8 cellular contexts compared by ENCODE assay signal in genomic region chr19:44112802-44113137, GRCh38. TPM values are rescaled to one million over a fixed set of nuclear protein-coding genes. Genes with fewer than 3 reads are reported as not detected.
DNase-seq lines count a peak whose midpoint lies in the region; ATAC-seq and TF ChIP-seq lines count a peak whose summit lies in the region.

No MANE protein-coding gene starts in this region.

- H3K9me3 ChIP-seq in BLaER1 (peaks cover 24% of the 10 kb centered on the region), liver (ENCODE audit: control insufficient read depth in 4 of 4, low read length in 3 of 4) (peaks cover 10 to 37% (median 22%) of the 10 kb centered on the region in 4 donors), upper lobe of right lung (peaks cover 39% of the 10 kb centered on the region)

- POLR2A ChIA-PET in HEK293T (lab: Yijun Ruan, JAX) = interaction anchor here (2.1 kb wide), 1 partner anchor 53 kb away, joined by 10 read pairs; the partner anchor contains the start of gene ZNF226

- intact Hi-C loops in upper lobe of right lung (cut with DNase I) = no loop called here

- H3K4me1 Mint-ChIP-seq in activated naive CD8-positive, alpha-beta T cell treated with anti-CD3 and anti-CD28 coated beads for 36 hours = peaks cover 13% of the 10 kb centered on the region

- peak overlapping the region; percentile 89 for H3K27ac Mint-ChIP-seq in activated naive CD8-positive, alpha-beta T cell treated with anti-CD3 and anti-CD28 coated beads for 36 hours

- H3K9me3 Mint-ChIP-seq in activated naive CD8-positive, alpha-beta T cell treated with anti-CD3 and anti-CD28 coated beads for 36 hours = peaks cover 28% of the 10 kb centered on the region

- peaks cover 44% of the 10 kb centered on the region for H3K36me3 Mint-ChIP-seq in activated naive CD8-positive, alpha-beta T cell treated with anti-CD3 and anti-CD28 coated beads for 36 hours

- peak overlapping the region; percentile 97 for H3K4me3 Mint-ChIP-seq in activated naive CD8-positive, alpha-beta T cell treated with anti-CD3 and anti-CD28 coated beads for 36 hours

- WGBS in liver = under 1% methylated on average over 11 of the region's 11 CpGs

- H3K4me2 ChIP-seq in BLaER1 = peak overlapping the region; percentile 86

- no peaks in the 10 kb centered on the region for H3K27me3 Mint-ChIP-seq in activated naive CD8-positive, alpha-beta T cell treated with anti-CD3 and anti-CD28 coated beads for 36 hours

- peak overlapping the region; percentile 89 for H3K4me3 ChIP-seq in BLaER1
- peak overlapping the region; percentile 67 to 100 (median 100) for H3K4me3 ChIP-seq in liver (ENCODE audit: low read depth in 1 of 3, low read length in 3 of 3)
- peak overlapping the region; percentile 82 for H3K4me3 ChIP-seq in upper lobe of right lung

- TF ChIP-seq CTCF in liver (IDR thresholded peaks at IDR 0.05; ENCODE audit: low read depth, low read length, missing input control) (no peak), upper lobe of right lung (IDR thresholded peaks at IDR 0.05) (no peak)

- DNase-seq in HEK293T (ENCODE audit: extremely low spot score) (no peak), upper lobe of right lung (no peak), pons (ENCODE audit: low spot score) (no peak), activated gamma-delta T cell (lab: John Stamatoyannopoulos, UW) (no peak), dedifferentiated amniotic fluid mesenchymal stem cell (ENCODE audit: extremely low spot score) (no peak)
- no peak for DNase-seq in activated naive CD8-positive, alpha-beta T cell treated with anti-CD3 and anti-CD28 coated beads for 36 hours

- H3K27me3 ChIP-seq in BLaER1 = no peaks in the 10 kb centered on the region
- no peaks in the 10 kb centered on the region for H3K27me3 ChIP-seq in liver (ENCODE audit: control insufficient read depth in 4 of 4, insufficient read depth in 4 of 4, low read length in 3 of 4)
- no peaks in the 10 kb centered on the region for H3K27me3 ChIP-seq in upper lobe of right lung

- peaks cover 47% of the 10 kb centered on the region for H3K36me3 ChIP-seq in BLaER1
- H3K36me3 ChIP-seq in liver (ENCODE audit: control insufficient read depth in 4 of 4, insufficient read depth in 3 of 4, low read depth in 1 of 4, low read length in 3 of 4) = peaks cover 0 to 18% (median 11%) of the 10 kb centered on the region in 4 donors
- peaks cover 16% of the 10 kb centered on the region for H3K36me3 ChIP-seq in upper lobe of right lung

- ATAC-seq in upper lobe of right lung = no peak

- CTCF ChIA-PET in HEK293T (lab: Yijun Ruan, JAX) = interaction anchor here (0.6 kb wide), 1 partner anchor 162 kb away, joined by 4 read pairs; the partner anchor contains the start of gene ZNF221

- H4K20me1 ChIP-seq in BLaER1 = no peaks in the 10 kb centered on the region

- H3K9ac ChIP-seq in BLaER1 (peak overlapping the region; percentile 87; the same call in 1 of the 2 replicates), liver (ENCODE audit: low read depth in 1 of 2, low read length in 2 of 2) (peak overlapping the region; percentile 75 to 84)

- no peak overlapping the region for H3K27ac ChIP-seq in BLaER1
- peak overlapping the region; percentile 23 to 53 for H3K27ac ChIP-seq in liver (ENCODE audit: low read depth in 1 of 2, low read length in 2 of 2)
- H3K27ac ChIP-seq in upper lobe of right lung = peak overlapping the region; percentile 56

- H3K4me1 ChIP-seq in BLaER1 (peaks cover 24% of the 10 kb centered on the region), liver (ENCODE audit: control insufficient read depth in 4 of 4, insufficient read depth in 4 of 4, low read length in 3 of 4) (peaks cover 2 to 18% (median 15%) of the 10 kb centered on the region in 4 donors), upper lobe of right lung (peaks cover 15% of the 10 kb centered on the region)

- no peak for TF ChIP-seq RAD21 in liver (IDR thresholded peaks at IDR 0.05)

TF ChIP-seq in HEK293T, 16 proteins besides CTCF, POLR2A, EP300 and RAD21:
- 0 out of 2 replicates have a peak, but pooled peaks have one; percentile 27 for TF ChIP-seq L3MBTL2 (conservative IDR thresholded peaks at IDR 0.05)
- no peak for TF ChIP-seq PKNOX1 (IDR thresholded peaks at IDR 0.05)
- no peak for TF ChIP-seq HDGF (IDR thresholded peaks at IDR 0.05; ENCODE audit: borderline replicate concordance)
- no peak for TF ChIP-seq FOXA1 (IDR thresholded peaks at IDR 0.05)

TF ChIP-seq in liver, 16 proteins besides CTCF, POLR2A, EP300 and RAD21:
- no peak for TF ChIP-seq EGR1 (IDR thresholded peaks at IDR 0.05; ENCODE audit: low read depth in 2 of 2)

RNA-seq across cellular contexts. Expression of gene ZNF225, which starts 0.4 kb away (rescaled TPM):
- total RNA-seq in activated naive CD8-positive, alpha-beta T cell treated with anti-CD3 and anti-CD28 coated beads for 36 hours = 1 to 10 TPM; 3.8 to 4.0 TPM
- total RNA-seq in liver (1 to 10 TPM; 2.3 to 4.5 TPM), upper lobe of right lung (5.8 TPM)
- polyA plus RNA-seq in liver = 1 to 10 TPM in 1 of 2 donors, under 1 TPM in 1; 0.88 to 1.1 TPM

RNA-seq across cellular contexts. Expression of gene ZNF224, which starts 18.6 kb away (rescaled TPM):
- 10 to 100 TPM; 13.4 to 14.6 TPM for total RNA-seq in activated naive CD8-positive, alpha-beta T cell treated with anti-CD3 and anti-CD28 coated beads for 36 hours
- total RNA-seq in liver = 10 to 100 TPM; 19.8 to 20.7 TPM
- 1 to 10 TPM; 4.5 to 9.9 TPM for polyA plus RNA-seq in liver
- 24.8 TPM for total RNA-seq in upper lobe of right lung

RNA-seq across cellular contexts. Expression of gene ZNF234, which starts 28.6 kb away (rescaled TPM):
- total RNA-seq in activated naive CD8-positive, alpha-beta T cell treated with anti-CD3 and anti-CD28 coated beads for 36 hours = 1 to 10 TPM; 6.9 to 7.0 TPM
- 1 to 10 TPM; 4.4 to 5.2 TPM for total RNA-seq in liver
- 1 to 10 TPM; 1.1 to 2.0 TPM for polyA plus RNA-seq in liver
- total RNA-seq in upper lobe of right lung = 10.4 TPM

RNA-seq across cellular contexts. Expression of gene ZNF284, which starts 40.8 kb away (rescaled TPM):
- 1 to 10 TPM; 1.6 to 1.7 TPM for total RNA-seq in activated naive CD8-positive, alpha-beta T cell treated with anti-CD3 and anti-CD28 coated beads for 36 hours
- total RNA-seq in liver (1 to 10 TPM in 1 of 2 donors, under 1 TPM in 1; 0.67 to 1.0 TPM), upper lobe of right lung (2.9 TPM)
- under 1 TPM; 0.32 to 0.56 TPM for polyA plus RNA-seq in liver

RNA-seq across cellular contexts. Expression of gene ZNF226, which starts 52.1 kb away (rescaled TPM):
- 1 to 10 TPM; 6.5 to 7.4 TPM for total RNA-seq in activated naive CD8-positive, alpha-beta T cell treated with anti-CD3 and anti-CD28 coated beads for 36 hours
- total RNA-seq in liver (1 to 10 TPM; 6.4 to 8.5 TPM), upper lobe of right lung (16.8 TPM)
- polyA plus RNA-seq in liver = 10 to 100 TPM in 1 of 2 donors, 1 to 10 TPM in 1; 8.4 to 10.6 TPM
